Comparison of ENCODE assay signal across 2 cellular contexts in the genomic region with DNA sequence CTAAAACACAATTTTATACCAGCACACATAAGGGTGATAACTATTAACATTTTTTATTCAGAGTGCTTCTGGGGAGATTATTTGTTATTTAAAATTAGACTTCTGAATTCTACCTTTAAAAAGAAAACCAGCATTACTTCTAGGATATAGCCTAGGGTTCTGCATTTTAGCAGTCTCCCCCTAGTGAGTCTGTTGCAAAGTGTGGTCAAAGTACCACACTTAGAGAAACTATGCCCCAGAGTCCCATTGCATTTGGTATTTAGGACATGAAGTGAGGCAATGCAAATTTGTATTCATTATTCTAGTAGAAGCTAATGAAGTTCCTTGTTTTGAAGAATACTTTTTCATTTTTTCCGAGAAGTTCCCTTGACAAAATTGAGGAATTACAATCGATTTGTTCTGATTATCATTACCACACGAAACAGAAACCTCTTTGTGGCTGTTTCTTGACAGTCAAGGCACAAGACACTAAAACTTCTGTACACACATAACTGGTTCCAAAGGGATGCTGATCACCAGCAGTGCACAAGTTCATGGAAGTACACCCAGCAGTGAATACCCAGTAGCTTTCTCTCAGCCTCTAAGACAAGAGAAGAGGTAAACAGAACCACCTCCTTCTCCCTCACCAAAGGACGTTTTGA.
TF ChIP-seq lines count a peak whose summit lies in the region.

No MANE protein-coding gene starts in this region.

TF ChIP-seq in A549, 52 proteins besides CTCF, POLR2A, EP300 and RAD21:
- TF ChIP-seq NFE2L2 (conservative IDR thresholded peaks at IDR 0.05; ENCODE audit: low read length) (no peak), SMC3 (IDR thresholded peaks at IDR 0.05) (peak; percentile 49), EHF (CRISPR knock-in tag; IDR thresholded peaks at IDR 0.05) (no peak), HOXB13 (CRISPR knock-in tag; IDR thresholded peaks at IDR 0.05; ENCODE audit: low read depth) (no peak), FOSB (CRISPR knock-in tag; IDR thresholded peaks at IDR 0.05) (no peak), TFCP2L1 (CRISPR knock-in tag; IDR thresholded peaks at IDR 0.05) (no peak), CHD4 (IDR thresholded peaks at IDR 0.05; ENCODE audit: borderline replicate concordance) (no peak)
- TF ChIP-seq, protein P1, sequence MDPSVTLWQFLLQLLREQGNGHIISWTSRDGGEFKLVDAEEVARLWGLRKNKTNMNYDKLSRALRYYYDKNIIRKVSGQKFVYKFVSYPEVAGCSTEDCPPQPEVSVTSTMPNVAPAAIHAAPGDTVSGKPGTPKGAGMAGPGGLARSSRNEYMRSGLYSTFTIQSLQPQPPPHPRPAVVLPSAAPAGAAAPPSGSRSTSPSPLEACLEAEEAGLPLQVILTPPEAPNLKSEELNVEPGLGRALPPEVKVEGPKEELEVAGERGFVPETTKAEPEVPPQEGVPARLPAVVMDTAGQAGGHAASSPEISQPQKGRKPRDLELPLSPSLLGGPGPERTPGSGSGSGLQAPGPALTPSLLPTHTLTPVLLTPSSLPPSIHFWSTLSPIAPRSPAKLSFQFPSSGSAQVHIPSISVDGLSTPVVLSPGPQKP (IDR thresholded peaks at IDR 0.05; ENCODE audit: low read depth, low read length) = no peak
- TF ChIP-seq, protein P2, sequence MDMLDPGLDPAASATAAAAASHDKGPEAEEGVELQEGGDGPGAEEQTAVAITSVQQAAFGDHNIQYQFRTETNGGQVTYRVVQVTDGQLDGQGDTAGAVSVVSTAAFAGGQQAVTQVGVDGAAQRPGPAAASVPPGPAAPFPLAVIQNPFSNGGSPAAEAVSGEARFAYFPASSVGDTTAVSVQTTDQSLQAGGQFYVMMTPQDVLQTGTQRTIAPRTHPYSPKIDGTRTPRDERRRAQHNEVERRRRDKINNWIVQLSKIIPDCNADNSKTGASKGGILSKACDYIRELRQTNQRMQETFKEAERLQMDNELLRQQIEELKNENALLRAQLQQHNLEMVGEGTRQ (IDR thresholded peaks at IDR 0.05) = no peak
TF ChIP-seq in A549: peak in this region for 1.

TF ChIP-seq in GM12878, 131 proteins besides CTCF, POLR2A, EP300 and RAD21:
- TF ChIP-seq CHD2 (IDR thresholded peaks at IDR 0.05; ENCODE audit: borderline replicate concordance, low read depth, low read length) (no peak), NFYA (IDR thresholded peaks at IDR 0.05; ENCODE audit: borderline replicate concordance, low read depth, low read length) (no peak), RELA (IDR thresholded peaks at IDR 0.05; ENCODE audit: borderline replicate concordance, partially characterized antibody) (no peak), SPI1 (IDR thresholded peaks at IDR 0.05; ENCODE audit: borderline replicate concordance, insufficient read depth, low read depth, low read length) (no peak), CEBPB (IDR thresholded peaks at IDR 0.05; ENCODE audit: borderline replicate concordance in 1 of 2, low read depth in 2 of 2, low read length in 2 of 2) (no peak), HDAC2 (IDR thresholded peaks at IDR 0.05) (no peak), MYC (IDR thresholded peaks at IDR 0.05; ENCODE audit: insufficient read depth, insufficient read length, insufficient replicate concordance, low read length, severe bottlenecking) (no peak), STAT1 (conservative IDR thresholded peaks at IDR 0.05) (no peak), SMARCA5 (IDR thresholded peaks at IDR 0.05) (no peak), PAX5 (IDR thresholded peaks at IDR 0.05; ENCODE audit: borderline replicate concordance, low read depth, low read length) (no peak), FOXM1 (IDR thresholded peaks at IDR 0.05; ENCODE audit: low read depth, low read length) (no peak)
- TF ChIP-seq, protein P3, sequence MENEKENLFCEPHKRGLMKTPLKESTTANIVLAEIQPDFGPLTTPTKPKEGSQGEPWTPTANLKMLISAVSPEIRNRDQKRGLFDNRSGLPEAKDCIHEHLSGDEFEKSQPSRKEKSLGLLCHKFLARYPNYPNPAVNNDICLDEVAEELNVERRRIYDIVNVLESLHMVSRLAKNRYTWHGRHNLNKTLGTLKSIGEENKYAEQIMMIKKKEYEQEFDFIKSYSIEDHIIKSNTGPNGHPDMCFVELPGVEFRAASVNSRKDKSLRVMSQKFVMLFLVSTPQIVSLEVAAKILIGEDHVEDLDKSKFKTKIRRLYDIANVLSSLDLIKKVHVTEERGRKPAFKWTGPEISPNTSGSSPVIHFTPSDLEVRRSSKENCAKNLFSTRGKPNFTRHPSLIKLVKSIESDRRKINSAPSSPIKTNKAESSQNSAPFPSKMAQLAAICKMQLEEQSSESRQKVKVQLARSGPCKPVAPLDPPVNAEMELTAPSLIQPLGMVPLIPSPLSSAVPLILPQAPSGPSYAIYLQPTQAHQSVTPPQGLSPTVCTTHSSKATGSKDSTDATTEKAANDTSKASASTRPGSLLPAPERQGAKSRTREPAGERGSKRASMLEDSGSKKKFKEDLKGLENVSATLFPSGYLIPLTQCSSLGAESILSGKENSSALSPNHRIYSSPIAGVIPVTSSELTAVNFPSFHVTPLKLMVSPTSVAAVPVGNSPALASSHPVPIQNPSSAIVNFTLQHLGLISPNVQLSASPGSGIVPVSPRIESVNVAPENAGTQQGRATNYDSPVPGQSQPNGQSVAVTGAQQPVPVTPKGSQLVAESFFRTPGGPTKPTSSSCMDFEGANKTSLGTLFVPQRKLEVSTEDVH (IDR thresholded peaks at IDR 0.05; ENCODE audit: low read depth, partially characterized antibody) = no peak
- TF ChIP-seq, protein P4, sequence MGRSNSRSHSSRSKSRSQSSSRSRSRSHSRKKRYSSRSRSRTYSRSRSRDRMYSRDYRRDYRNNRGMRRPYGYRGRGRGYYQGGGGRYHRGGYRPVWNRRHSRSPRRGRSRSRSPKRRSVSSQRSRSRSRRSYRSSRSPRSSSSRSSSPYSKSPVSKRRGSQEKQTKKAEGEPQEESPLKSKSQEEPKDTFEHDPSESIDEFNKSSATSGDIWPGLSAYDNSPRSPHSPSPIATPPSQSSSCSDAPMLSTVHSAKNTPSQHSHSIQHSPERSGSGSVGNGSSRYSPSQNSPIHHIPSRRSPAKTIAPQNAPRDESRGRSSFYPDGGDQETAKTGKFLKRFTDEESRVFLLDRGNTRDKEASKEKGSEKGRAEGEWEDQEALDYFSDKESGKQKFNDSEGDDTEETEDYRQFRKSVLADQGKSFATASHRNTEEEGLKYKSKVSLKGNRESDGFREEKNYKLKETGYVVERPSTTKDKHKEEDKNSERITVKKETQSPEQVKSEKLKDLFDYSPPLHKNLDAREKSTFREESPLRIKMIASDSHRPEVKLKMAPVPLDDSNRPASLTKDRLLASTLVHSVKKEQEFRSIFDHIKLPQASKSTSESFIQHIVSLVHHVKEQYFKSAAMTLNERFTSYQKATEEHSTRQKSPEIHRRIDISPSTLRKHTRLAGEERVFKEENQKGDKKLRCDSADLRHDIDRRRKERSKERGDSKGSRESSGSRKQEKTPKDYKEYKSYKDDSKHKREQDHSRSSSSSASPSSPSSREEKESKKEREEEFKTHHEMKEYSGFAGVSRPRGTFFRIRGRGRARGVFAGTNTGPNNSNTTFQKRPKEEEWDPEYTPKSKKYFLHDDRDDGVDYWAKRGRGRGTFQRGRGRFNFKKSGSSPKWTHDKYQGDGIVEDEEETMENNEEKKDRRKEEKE (IDR thresholded peaks at IDR 0.05) = no peak
- TF ChIP-seq, protein P5, sequence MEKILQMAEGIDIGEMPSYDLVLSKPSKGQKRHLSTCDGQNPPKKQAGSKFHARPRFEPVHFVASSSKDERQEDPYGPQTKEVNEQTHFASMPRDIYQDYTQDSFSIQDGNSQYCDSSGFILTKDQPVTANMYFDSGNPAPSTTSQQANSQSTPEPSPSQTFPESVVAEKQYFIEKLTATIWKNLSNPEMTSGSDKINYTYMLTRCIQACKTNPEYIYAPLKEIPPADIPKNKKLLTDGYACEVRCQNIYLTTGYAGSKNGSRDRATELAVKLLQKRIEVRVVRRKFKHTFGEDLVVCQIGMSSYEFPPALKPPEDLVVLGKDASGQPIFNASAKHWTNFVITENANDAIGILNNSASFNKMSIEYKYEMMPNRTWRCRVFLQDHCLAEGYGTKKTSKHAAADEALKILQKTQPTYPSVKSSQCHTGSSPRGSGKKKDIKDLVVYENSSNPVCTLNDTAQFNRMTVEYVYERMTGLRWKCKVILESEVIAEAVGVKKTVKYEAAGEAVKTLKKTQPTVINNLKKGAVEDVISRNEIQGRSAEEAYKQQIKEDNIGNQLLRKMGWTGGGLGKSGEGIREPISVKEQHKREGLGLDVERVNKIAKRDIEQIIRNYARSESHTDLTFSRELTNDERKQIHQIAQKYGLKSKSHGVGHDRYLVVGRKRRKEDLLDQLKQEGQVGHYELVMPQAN (conservative IDR thresholded peaks at IDR 0.05) = no peak
